8 cellular contexts compared by ENCODE assay signal in the genomic region with DNA sequence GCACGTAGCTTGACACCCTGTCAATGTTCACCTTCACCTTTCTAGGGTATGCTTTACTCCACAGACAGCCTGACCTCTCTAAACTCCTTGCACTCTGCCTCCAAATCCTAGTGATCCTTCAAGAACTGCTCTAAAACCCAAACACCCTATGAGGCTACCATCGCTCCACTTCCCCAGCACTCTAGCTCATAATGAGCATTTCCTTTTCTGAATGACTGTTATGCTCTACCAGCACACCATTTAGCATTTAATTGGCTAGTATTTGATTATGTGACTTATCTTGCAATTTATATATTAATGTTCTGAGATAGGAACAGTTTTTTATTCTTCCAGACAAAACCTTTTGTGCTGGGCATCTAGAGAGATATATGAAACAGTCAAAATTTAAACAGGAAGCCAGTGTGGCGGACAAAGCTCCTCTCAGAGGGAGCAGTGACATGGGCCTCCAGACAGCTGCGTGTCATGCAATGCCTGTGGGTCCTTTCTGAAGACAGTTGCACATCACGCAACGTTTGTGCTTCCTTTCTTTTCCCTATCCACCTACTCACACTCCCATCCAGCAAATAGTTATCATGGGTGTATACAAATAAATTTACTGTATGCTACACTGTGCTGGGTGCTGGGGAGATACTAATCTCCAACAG.
A peak's percentile ranks its signal among the peaks of the same experiment; 100 is the strongest.
DNase-seq lines count a peak whose midpoint lies in the region; ATAC-seq and TF ChIP-seq lines count a peak whose summit lies in the region.
"Had no signal": no experiment of that assay in that cellular context is flagged by ENCODE, and none has a peak within 500 bp of the region (broad histone marks: within the 10 kb centered on the region; RNA-seq: fewer than 3 reads in every experiment).

No MANE protein-coding gene starts in this region.

- H3K9me3 ChIP-seq in neutrophil, result no peaks in the 10 kb centered on the region
- H3K9me3 ChIP-seq in right atrium auricular region, result no peaks in the 10 kb centered on the region

- no peak for DNase-seq in right atrium auricular region (ENCODE audit: low spot score)
- no peak for DNase-seq in osteocyte (ENCODE audit: extremely low spot score, unreplicated experiment)
- no peak for DNase-seq in naive thymus-derived CD8-positive, alpha-beta T cell

- H3K4me3 Mint-ChIP-seq in osteocyte (ENCODE audit: unreplicated experiment), result no peak overlapping the region
- peak overlapping the region in 1 of 10 donors; percentile 67 for H3K4me3 Mint-ChIP-seq in naive thymus-derived CD8-positive, alpha-beta T cell

- TF ChIP-seq CTCF in neutrophil (IDR thresholded peaks at IDR 0.05) (no peak), right atrium auricular region (IDR thresholded peaks at IDR 0.05) (no peak), osteocyte (IDR thresholded peaks at IDR 0.05) (no peak)

- ATAC-seq in GM18909 (IDR thresholded peaks at IDR 0.05; ENCODE audit: poor library complexity, unreplicated experiment) (peak; percentile 53), GM21786 (IDR thresholded peaks at IDR 0.05; ENCODE audit: unreplicated experiment) (peak; percentile 42), HG03457 (IDR thresholded peaks at IDR 0.05; ENCODE audit: unreplicated experiment) (peak; percentile 36)
- no peak for ATAC-seq in naive thymus-derived CD8-positive, alpha-beta T cell

- H3K27ac ChIP-seq in neutrophil (peak overlapping the region; percentile 89), right atrium auricular region (no peak overlapping the region)
- H3K27ac ChIP-seq: parathyroid adenoma had no signal

- H3K9me3 Mint-ChIP-seq in osteocyte (ENCODE audit: unreplicated experiment), result no peaks in the 10 kb centered on the region
- no peaks in the 10 kb centered on the region for H3K9me3 Mint-ChIP-seq in naive thymus-derived CD8-positive, alpha-beta T cell

- H3K27me3 ChIP-seq in neutrophil, result no peaks in the 10 kb centered on the region
- no peaks in the 10 kb centered on the region for H3K27me3 ChIP-seq in right atrium auricular region

- H3K36me3 Mint-ChIP-seq in osteocyte (ENCODE audit: unreplicated experiment), result peaks cover 36% of the 10 kb centered on the region
- H3K36me3 Mint-ChIP-seq in naive thymus-derived CD8-positive, alpha-beta T cell, result peaks cover 11 to 73% (median 29%) of the 10 kb centered on the region in 3 donors

- H3K4me3 ChIP-seq in neutrophil (ENCODE audit: low read depth in 1 of 2, low read length in 1 of 2) (no peak overlapping the region), right atrium auricular region (no peak overlapping the region)

- POLR2A ChIA-PET in naive thymus-derived CD8-positive, alpha-beta T cell (lab: Charles Lee), result no interaction called here

- no peaks in the 10 kb centered on the region for H3K4me1 Mint-ChIP-seq in osteocyte (ENCODE audit: unreplicated experiment)
- H3K4me1 Mint-ChIP-seq in naive thymus-derived CD8-positive, alpha-beta T cell, result peaks cover 4 to 68% (median 17%) of the 10 kb centered on the region in 4 donors

- no peaks in the 10 kb centered on the region for H3K27me3 Mint-ChIP-seq in osteocyte (ENCODE audit: unreplicated experiment)
- H3K27me3 Mint-ChIP-seq in naive thymus-derived CD8-positive, alpha-beta T cell, result no peaks in the 10 kb centered on the region

- peaks cover 65 to 69% of the 10 kb centered on the region in 2 experiments for H3K4me1 ChIP-seq in neutrophil (ENCODE audit: control insufficient read depth in 1 of 2, insufficient read depth in 1 of 2, low read depth in 1 of 2, low read length in 1 of 2)
- peaks cover 0 to 23% of the 10 kb centered on the region in 2 donors for H3K4me1 ChIP-seq in right atrium auricular region
- H3K4me1 ChIP-seq: parathyroid adenoma had no signal

- peaks cover 38% of the 10 kb centered on the region for H3K36me3 ChIP-seq in neutrophil
- H3K36me3 ChIP-seq in right atrium auricular region, result peaks cover 31% of the 10 kb centered on the region

- H3K27ac Mint-ChIP-seq in osteocyte (ENCODE audit: unreplicated experiment), result no peak overlapping the region
- H3K27ac Mint-ChIP-seq in naive thymus-derived CD8-positive, alpha-beta T cell, result peak overlapping the region in 4 of 10 donors; percentile 10 to 74 (median 54)

Comparison
In these comparisons a context has a peak if more than half of its experiments do, and no peak if none do; other contexts are left out.
1. ATAC-seq: peak in GM18909 (single experiment), GM21786 (single experiment) and HG03457 (single experiment); none in naive thymus-derived CD8-positive, alpha-beta T cell (0 of 2).